Comparison of ENCODE assay signal across 22 cellular contexts in the genomic region with DNA sequence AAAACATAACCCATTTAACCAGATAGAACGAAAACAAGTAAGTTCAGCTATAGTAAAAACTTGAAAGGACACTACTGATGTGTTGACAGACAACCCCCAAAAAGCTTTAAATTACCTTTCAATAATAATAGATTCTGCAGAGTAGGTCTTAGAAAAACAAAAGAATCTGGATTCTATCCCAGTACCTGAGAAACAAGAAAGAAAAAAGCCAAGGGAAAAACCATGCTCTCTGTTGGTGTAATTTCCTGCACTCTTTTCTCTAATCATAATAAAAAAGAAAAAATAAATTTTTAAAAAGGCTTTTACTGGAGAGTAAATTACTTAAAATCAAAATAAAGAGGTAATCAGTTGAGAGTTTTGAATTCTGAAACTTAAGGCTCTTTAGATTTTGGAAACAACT.
"Had no signal": no experiment of that assay in that cellular context is flagged by ENCODE, and none has a peak within 500 bp of the region (broad histone marks: within the 10 kb centered on the region; RNA-seq: fewer than 3 reads in every experiment).

No MANE protein-coding gene starts in this region.

- DNase-seq: dorsolateral prefrontal cortex; effector CD4-positive, alpha-beta T cell; foreskin fibroblast; gastrocnemius medialis; head of caudate nucleus; left cardiac atrium; mesendoderm; midbrain; naive thymus-derived CD4-positive, alpha-beta T cell; nucleus accumbens; right cardiac atrium; sigmoid colon; stimulated activated CD4-positive, alpha-beta T cell treated with anti-CD3 and anti-CD28 coated beads, Interleukin-2, amount 100 ng/mL, for 24 hours; stimulated activated CD4-positive, alpha-beta T cell treated with anti-CD3 and anti-CD28 coated beads, Interleukin-4, amount 100 ng/mL, for 24 hours; stimulated activated naive CD4-positive, alpha-beta T cell treated with Interleukin-2 at 50 U/mL for 16 hours; stomach; thyroid gland; trophoblast cell had no signal

- H3K36me3 ChIP-seq: gastrocnemius medialis, left lung, prostate gland, sigmoid colon, stomach, thyroid gland, vagina had no signal

- H3K4me1 ChIP-seq: gastrocnemius medialis, left lung, prostate gland, sigmoid colon, stomach, vagina had no signal

- H3K27me3 ChIP-seq: dorsolateral prefrontal cortex, gastrocnemius medialis, left lung, sigmoid colon, stomach, vagina had no signal

- H3K9me3 ChIP-seq: gastrocnemius medialis, left lung, prostate gland, sigmoid colon, stomach, thyroid gland, vagina had no signal

- ATAC-seq: gastrocnemius medialis; left cardiac atrium; left lung; naive thymus-derived CD4-positive, alpha-beta T cell; right cardiac atrium; stimulated activated effector memory CD8-positive, alpha-beta T cell treated with anti-CD3 and anti-CD28 coated beads, Interleukin-12 subunit alpha, Interleukin-12 subunit beta, amount 100 ng/mL, for 72 hours had no signal

- H3K27ac ChIP-seq: dorsolateral prefrontal cortex, gastrocnemius medialis, left lung, prostate gland, sigmoid colon, stomach, thyroid gland, vagina had no signal

- H3K4me3 ChIP-seq: dorsolateral prefrontal cortex, gastrocnemius medialis, left lung, prostate gland, sigmoid colon, stomach, thyroid gland, vagina had no signal
